Comparison of ENCODE assay signal across 15 cellular contexts in the genomic region with DNA sequence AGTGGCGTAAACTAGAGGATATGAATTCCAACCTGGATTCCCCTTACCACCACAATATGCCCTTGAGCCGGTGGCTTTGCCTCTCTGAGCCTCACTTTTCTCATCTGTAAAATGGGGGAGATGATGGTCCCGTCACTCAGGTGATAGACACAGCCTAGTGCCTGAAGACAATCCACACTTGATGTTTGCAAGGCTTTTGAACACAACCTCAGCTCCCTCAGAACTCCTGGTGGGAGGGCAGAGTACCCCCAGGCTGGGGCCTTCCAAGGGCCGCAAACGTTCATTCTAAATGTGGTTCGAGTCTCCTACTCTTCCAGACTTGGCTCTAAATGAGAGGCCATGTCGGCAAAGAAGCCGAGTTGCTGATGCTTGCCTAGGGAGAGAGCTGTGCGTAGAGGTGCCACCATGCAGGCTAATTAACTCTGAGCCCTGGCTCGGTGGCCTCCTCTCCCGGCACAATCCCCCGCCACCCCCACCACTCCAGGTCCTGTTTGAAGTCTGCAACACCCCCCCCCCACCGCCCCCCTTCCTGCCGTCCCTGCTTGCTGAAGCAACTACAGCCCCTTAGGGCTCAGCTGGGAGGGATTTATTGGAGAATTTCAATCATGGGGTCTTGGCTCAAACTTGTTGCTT.
DNase-seq lines count a peak whose midpoint lies in the region; ATAC-seq, FAIRE-seq and TF ChIP-seq lines count a peak whose summit lies in the region.
"Had no signal": no experiment of that assay in that cellular context is flagged by ENCODE, and none has a peak within 500 bp of the region (broad histone marks: within the 10 kb centered on the region; RNA-seq: fewer than 3 reads in every experiment).

No MANE protein-coding gene starts in this region.

- H3K23ac ChIP-seq in mesendoderm (ENCODE audit: low read length) = no peak overlapping the region

- H3K79me1 ChIP-seq in mesendoderm (ENCODE audit: low read length) = no peaks in the 10 kb centered on the region

- no peak for TF ChIP-seq CTCF in left ventricle myocardium inferior (IDR thresholded peaks at IDR 0.05; ENCODE audit: borderline replicate concordance)
- TF ChIP-seq CTCF in heart right ventricle (IDR thresholded peaks at IDR 0.05) = no peak

- H2AK5ac ChIP-seq in mesendoderm (ENCODE audit: low read length) = no peak overlapping the region

- no peaks in the 10 kb centered on the region for H3K79me2 ChIP-seq in mesendoderm (ENCODE audit: control insufficient read depth, insufficient read depth, low read length)

- no peak overlapping the region for H2BK5ac ChIP-seq in mesendoderm (ENCODE audit: low read length)

- no peak overlapping the region for H3K27ac Mint-ChIP-seq in activated T-helper 2 cell treated with anti-CD3 and anti-CD28 coated beads, Interferon-gamma antibody, Interleukin-2, Interleukin-4, amounts not matched to agents 10 μg/mL and 5 μg/mL and 100 μg/mL, durations not matched to agents 14 hours and 24 hours and 36 hours
- H3K27ac Mint-ChIP-seq in stimulated activated naive CD8-positive, alpha-beta T cell treated with anti-CD3 and anti-CD28 coated beads, Interleukin-15, amount 100 ng/mL, for 72 hours = peak overlapping the region in 1 of 2 donors; percentile 88
- H3K27ac Mint-ChIP-seq: WTC11 had no signal

- peaks cover 68% of the 10 kb centered on the region for H3K27me3 Mint-ChIP-seq in activated T-helper 2 cell treated with anti-CD3 and anti-CD28 coated beads, Interferon-gamma antibody, Interleukin-2, Interleukin-4, amounts not matched to agents 10 μg/mL and 5 μg/mL and 100 μg/mL, durations not matched to agents 14 hours and 24 hours and 36 hours (ENCODE audit: low read depth)
- peaks cover 88% of the 10 kb centered on the region for H3K27me3 Mint-ChIP-seq in stimulated activated naive CD8-positive, alpha-beta T cell treated with anti-CD3 and anti-CD28 coated beads, Interleukin-15, amount 100 ng/mL, for 72 hours

- H2BK120ac ChIP-seq in mesendoderm (ENCODE audit: low read depth, low read length) = no peak overlapping the region

- no peak for ATAC-seq in heart right ventricle
- no peak for ATAC-seq in stimulated activated naive CD8-positive, alpha-beta T cell treated with anti-CD3 and anti-CD28 coated beads, Interleukin-15, amount 100 ng/mL, for 72 hours
- ATAC-seq in HG02759 (IDR thresholded peaks at IDR 0.05; ENCODE audit: unreplicated experiment) = no peak

- H3K9me3 Mint-ChIP-seq in activated T-helper 2 cell treated with anti-CD3 and anti-CD28 coated beads, Interferon-gamma antibody, Interleukin-2, Interleukin-4, amounts not matched to agents 10 μg/mL and 5 μg/mL and 100 μg/mL, durations not matched to agents 14 hours and 24 hours and 36 hours = no peaks in the 10 kb centered on the region
- H3K9me3 Mint-ChIP-seq in stimulated activated naive CD8-positive, alpha-beta T cell treated with anti-CD3 and anti-CD28 coated beads, Interleukin-15, amount 100 ng/mL, for 72 hours = no peaks in the 10 kb centered on the region
- H3K9me3 Mint-ChIP-seq: WTC11 had no signal

- H2BK15ac ChIP-seq in mesendoderm (replicated peaks; ENCODE audit: low read depth) = no peak overlapping the region

- no peak overlapping the region for H3K4ac ChIP-seq in mesendoderm (ENCODE audit: low read depth, low read length)

- H3K4me3 ChIP-seq in left ventricle myocardium inferior (no peak overlapping the region), heart right ventricle (no peak overlapping the region), mesendoderm (ENCODE audit: low read length) (no peak overlapping the region)
- H3K4me3 ChIP-seq: testis had no signal

- H3K4me1 Mint-ChIP-seq in activated T-helper 2 cell treated with anti-CD3 and anti-CD28 coated beads, Interferon-gamma antibody, Interleukin-2, Interleukin-4, amounts not matched to agents 10 μg/mL and 5 μg/mL and 100 μg/mL, durations not matched to agents 14 hours and 24 hours and 36 hours (ENCODE audit: low read depth) = peaks cover 26% of the 10 kb centered on the region
- H3K4me1 Mint-ChIP-seq in stimulated activated naive CD8-positive, alpha-beta T cell treated with anti-CD3 and anti-CD28 coated beads, Interleukin-15, amount 100 ng/mL, for 72 hours = peaks cover 51% of the 10 kb centered on the region

- peaks cover 97% of the 10 kb centered on the region for H3K27me3 ChIP-seq in left ventricle myocardium inferior (ENCODE audit: low read depth)
- peaks cover 13 to 96% (median 84%) of the 10 kb centered on the region in 7 donors for H3K27me3 ChIP-seq in heart right ventricle
- H3K27me3 ChIP-seq in mesendoderm (ENCODE audit: insufficient read depth, low read length, poor library complexity) = no peaks in the 10 kb centered on the region
- H3K27me3 ChIP-seq: testis had no signal

- intact Hi-C loops in left ventricle myocardium inferior (cut with micrococcal nuclease) (no loop called here), heart right ventricle (cut with DNase I) (loop anchor here in 2 of 10 donors (5.0 to 10.0 kb wide), 2 partner anchors 41 to 169 kb away; no protein-coding TSS in a partner anchor)
- intact Hi-C loops in activated T-helper 2 cell treated with anti-CD3 and anti-CD28 coated beads, Interferon-gamma antibody, Interleukin-2, Interleukin-4, amounts not matched to agents 10 μg/mL and 5 μg/mL and 100 μg/mL, durations not matched to agents 14 hours and 24 hours and 36 hours (cut with micrococcal nuclease) = loop anchor here (5.0 kb wide), 2 partner anchors 41 to 994 kb away; no protein-coding TSS in a partner anchor

- in situ Hi-C loops in G401 (cut with HindIII; ENCODE audit: low sequenced_read_pairs) = no loop called here

- no peak overlapping the region for H3K9ac ChIP-seq in mesendoderm (ENCODE audit: low read length)

- no peak overlapping the region for H3K4me2 ChIP-seq in mesendoderm (ENCODE audit: low read length)

- no peak overlapping the region for H4K5ac ChIP-seq in mesendoderm (ENCODE audit: low read length)

- no peak overlapping the region for H3K56ac ChIP-seq in mesendoderm (ENCODE audit: low read length)

- H3K4me1 ChIP-seq in left ventricle myocardium inferior = peaks cover 37% of the 10 kb centered on the region
- H3K4me1 ChIP-seq in heart right ventricle = peaks cover 4 to 36% (median 23%) of the 10 kb centered on the region in 9 donors
- H3K4me1 ChIP-seq in mesendoderm (ENCODE audit: control insufficient read depth, low read depth, low read length) = peaks cover 8% of the 10 kb centered on the region
- H3K4me1 ChIP-seq: testis had no signal

- H3K36me3 Mint-ChIP-seq in activated T-helper 2 cell treated with anti-CD3 and anti-CD28 coated beads, Interferon-gamma antibody, Interleukin-2, Interleukin-4, amounts not matched to agents 10 μg/mL and 5 μg/mL and 100 μg/mL, durations not matched to agents 14 hours and 24 hours and 36 hours (ENCODE audit: low read depth) = no peaks in the 10 kb centered on the region
- H3K36me3 Mint-ChIP-seq: WTC11 had no signal

- H3K4me3 Mint-ChIP-seq in activated T-helper 2 cell treated with anti-CD3 and anti-CD28 coated beads, Interferon-gamma antibody, Interleukin-2, Interleukin-4, amounts not matched to agents 10 μg/mL and 5 μg/mL and 100 μg/mL, durations not matched to agents 14 hours and 24 hours and 36 hours (ENCODE audit: low read depth) = peak overlapping the region; percentile 11
- H3K4me3 Mint-ChIP-seq in stimulated activated naive CD8-positive, alpha-beta T cell treated with anti-CD3 and anti-CD28 coated beads, Interleukin-15, amount 100 ng/mL, for 72 hours = peak overlapping the region; percentile 78

- peak overlapping the region; percentile 69 for H3K18ac ChIP-seq in mesendoderm (ENCODE audit: low read length)

- H3K27ac ChIP-seq in left ventricle myocardium inferior (replicated peaks) (peak overlapping the region; percentile 80), heart right ventricle (peak overlapping the region in 5 of 10 donors; percentile 27 to 87 (median 56)), mesendoderm (ENCODE audit: low read depth, low read length) (peak overlapping the region; percentile 41)
- H3K27ac ChIP-seq: brain microvascular endothelial cell, testis had no signal

- no peak for DNase-seq in left ventricle myocardium inferior
- DNase-seq in heart right ventricle = no peak
- DNase-seq in activated T-helper 2 cell treated with anti-CD3 and anti-CD28 coated beads, Interferon-gamma antibody, Interleukin-2, Interleukin-4, amounts not matched to agents 10 μg/mL and 5 μg/mL and 100 μg/mL, durations not matched to agents 14 hours and 24 hours and 36 hours (ENCODE audit: low spot score) = no peak
- no peak for DNase-seq in mesendoderm
- no peak for DNase-seq in stimulated activated naive CD8-positive, alpha-beta T cell treated with anti-CD3 and anti-CD28 coated beads, Interleukin-15, amount 100 ng/mL, for 72 hours
- DNase-seq in G401 (ENCODE audit: low spot score) = no peak
- no peak for DNase-seq in frontal cortex (ENCODE audit: low spot score in 2 of 2)
- DNase-seq: activated naive CD4-positive, alpha-beta T cell treated with anti-CD3 and anti-CD28 coated beads, Interleukin-2, amount 50 U/mL, for 16 hours; midbrain; NCI-H187 treated with DMSO at 0.1 percent for 48 hours; NCI-H446 treated with DMSO at 0.1 percent for 48 hours; testis had no signal

- no peak for FAIRE-seq in frontal cortex (lab: Jason Lieb, UNC)

- H3K36me3 ChIP-seq in left ventricle myocardium inferior = no peaks in the 10 kb centered on the region
- no peaks in the 10 kb centered on the region for H3K36me3 ChIP-seq in heart right ventricle
- no peaks in the 10 kb centered on the region for H3K36me3 ChIP-seq in mesendoderm (ENCODE audit: control insufficient read depth, insufficient read depth, low read length)
- H3K36me3 ChIP-seq: brain microvascular endothelial cell had no signal

- no peak overlapping the region for H4K8ac ChIP-seq in mesendoderm (ENCODE audit: low read depth, low read length)

- WGBS in heart right ventricle, 2 donors = 61 to 69% methylated on average over 14 of the region's 14 CpGs
- WGBS in mesendoderm (ENCODE audit: extremely low coverage, insufficient coverage, low lambda C conversion rate) = no CpG with 5 or more reads among the region's 14 CpGs

- H3K9me3 ChIP-seq in left ventricle myocardium inferior (replicated peaks) (no peaks in the 10 kb centered on the region), heart right ventricle (no peaks in the 10 kb centered on the region)
- H3K9me3 ChIP-seq: testis had no signal
